ENCODE assay signal across 15 cellular contexts in the genomic region with DNA sequence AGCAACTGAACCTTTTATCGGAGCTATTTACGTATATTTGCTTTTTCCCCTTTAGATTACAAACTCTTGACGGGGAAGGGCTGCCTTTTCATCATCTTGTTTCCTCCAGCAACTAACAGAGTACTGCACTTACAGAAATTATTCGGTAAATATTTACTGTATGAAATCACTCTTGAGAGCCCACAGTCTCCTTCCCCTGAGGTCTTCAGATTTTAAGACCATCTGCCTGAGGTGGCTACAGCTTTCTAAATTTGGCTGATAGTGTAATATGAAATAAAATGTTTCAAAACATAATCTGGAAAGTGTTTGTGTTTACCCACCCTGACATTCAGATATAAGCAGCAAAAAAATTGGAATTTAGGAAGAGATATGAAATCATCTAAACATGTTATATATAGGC.
"Had no signal": no experiment of that assay in that cellular context is flagged by ENCODE, and none has a peak within 500 bp of the region (broad histone marks: within the 10 kb centered on the region; RNA-seq: fewer than 3 reads in every experiment).

No MANE protein-coding gene starts in this region.

- H3K27me3 Mint-ChIP-seq: brain; central memory CD8-positive, alpha-beta T cell had no signal

- H2AFZ ChIP-seq: parathyroid adenoma had no signal

- H3K4me3 Mint-ChIP-seq: brain; central memory CD8-positive, alpha-beta T cell; naive B cell had no signal

- H3K4me1 ChIP-seq: parathyroid adenoma, uterus had no signal

- H3K27ac Mint-ChIP-seq: activated naive CD4-positive, alpha-beta T cell treated with anti-CD3 and anti-CD28 coated beads, Interleukin-2, amount 50 U/mL, for 72 hours; naive B cell had no signal

- H3K36me3 ChIP-seq: uterus had no signal

- ATAC-seq: activated naive CD4-positive, alpha-beta T cell treated with anti-CD3 and anti-CD28 coated beads, Interleukin-2, amount 50 U/mL, for 72 hours had no signal

- DNase-seq: activated effector memory CD4-positive, alpha-beta T cell treated with Interleukin-2 at 50 U/mL for 16 hours; activated T-cell treated with anti-CD3 and anti-CD28 coated beads, Interleukin-2, amount 50 U/mL, for 1 hour; amniotic stem cell; effector memory CD4-positive, alpha-beta T cell; hippocampal formation; kidney glomerular epithelial cell; midbrain; naive B cell; retina; uterus had no signal

- H3K79me2 ChIP-seq: parathyroid adenoma had no signal

- H3K9ac ChIP-seq: parathyroid adenoma had no signal

- H3K36me3 Mint-ChIP-seq: activated naive CD4-positive, alpha-beta T cell treated with anti-CD3 and anti-CD28 coated beads, Interleukin-2, amount 50 U/mL, for 72 hours; naive B cell had no signal

- H3K27me3 ChIP-seq: uterus had no signal

- H3K4me1 Mint-ChIP-seq: naive B cell had no signal

- H3K9me3 Mint-ChIP-seq: activated naive CD4-positive, alpha-beta T cell treated with anti-CD3 and anti-CD28 coated beads, Interleukin-2, amount 50 U/mL, for 72 hours; brain; central memory CD8-positive, alpha-beta T cell had no signal

- H3K9me3 ChIP-seq: uterus had no signal

- H3K4me3 ChIP-seq: skin epidermis, uterus had no signal

- H3K27ac ChIP-seq: parathyroid adenoma, skin epidermis, uterus had no signal
